ENCODE assay signal across 10 cellular contexts in genomic region chr12:32305163-32305562, GRCh38.
DNase-seq lines count a peak whose midpoint lies in the region; ATAC-seq and TF ChIP-seq lines count a peak whose summit lies in the region.
"Had no signal": no experiment of that assay in that cellular context is flagged by ENCODE, and none has a peak within 500 bp of the region (broad histone marks: within the 10 kb centered on the region; RNA-seq: fewer than 3 reads in every experiment).

No MANE protein-coding gene starts in this region.

- ATAC-seq in SK-N-SH treated with all-trans-retinoic acid at 6 μM for 48 hours (peak; percentile 41; the same call in 2 of the 3 replicates), GM19328 (IDR thresholded peaks at IDR 0.05; ENCODE audit: unreplicated experiment) (no peak), GM21526 (IDR thresholded peaks at IDR 0.05; ENCODE audit: low FRiP score, unreplicated experiment) (no peak), HG03520 (IDR thresholded peaks at IDR 0.05; ENCODE audit: unreplicated experiment) (no peak)
- ATAC-seq: left ventricle myocardium superior had no signal

- in situ Hi-C loops in GM13976 (cut with MboI; ENCODE audit: low sequenced_read_pairs, unreplicated experiment): loop anchor here (10.0 kb wide), 3 partner anchors 240 to 650 kb away; partner anchors contain the start of gene ETFBKMT

- peak; percentile 14 for TF ChIP-seq CTCF in GM13976 (IDR thresholded peaks at IDR 0.05; ENCODE audit: borderline replicate concordance, control extremely low read depth, extremely low read depth, insufficient read depth, missing control alignments)

- DNase-seq in AML-193 (lab: John Stamatoyannopoulos, UW) (peak; percentile 35 to 46), GM13976 (ENCODE audit: low spot score) (no peak), hepatic stellate cell (ENCODE audit: low spot score) (peak; percentile 20)
- DNase-seq in effector CD4-positive, alpha-beta T cell: no peak
- DNase-seq: activated naive CD8-positive, alpha-beta T cell treated with anti-CD3 and anti-CD28 coated beads for 36 hours; left ventricle myocardium superior had no signal

TF ChIP-seq in SK-N-SH treated with all-trans-retinoic acid at 6 μM for 48 hours, 23 proteins besides CTCF, POLR2A, EP300 and RAD21:
- no peak for TF ChIP-seq SNAI2 (CRISPR knock-in tag; IDR thresholded peaks at IDR 0.05)
- no peak for TF ChIP-seq CSDC2 (CRISPR knock-in tag; IDR thresholded peaks at IDR 0.05)
- no peak for TF ChIP-seq GLIS3 (CRISPR knock-in tag; IDR thresholded peaks at IDR 0.05)
- TF ChIP-seq CSRNP3 (CRISPR knock-in tag; IDR thresholded peaks at IDR 0.05): no peak
- no peak for TF ChIP-seq ISL1 (CRISPR knock-in tag; IDR thresholded peaks at IDR 0.05)
- no peak for TF ChIP-seq ZFP3 (CRISPR knock-in tag; IDR thresholded peaks at IDR 0.05)
- TF ChIP-seq ZNF565 (CRISPR knock-in tag; conservative IDR thresholded peaks at IDR 0.05; ENCODE audit: low read depth): no peak
- no peak for TF ChIP-seq ZNF8 (CRISPR knock-in tag; IDR thresholded peaks at IDR 0.05)
- TF ChIP-seq ZC3H10 (CRISPR knock-in tag; IDR thresholded peaks at IDR 0.05): no peak
- TF ChIP-seq, protein P1, sequence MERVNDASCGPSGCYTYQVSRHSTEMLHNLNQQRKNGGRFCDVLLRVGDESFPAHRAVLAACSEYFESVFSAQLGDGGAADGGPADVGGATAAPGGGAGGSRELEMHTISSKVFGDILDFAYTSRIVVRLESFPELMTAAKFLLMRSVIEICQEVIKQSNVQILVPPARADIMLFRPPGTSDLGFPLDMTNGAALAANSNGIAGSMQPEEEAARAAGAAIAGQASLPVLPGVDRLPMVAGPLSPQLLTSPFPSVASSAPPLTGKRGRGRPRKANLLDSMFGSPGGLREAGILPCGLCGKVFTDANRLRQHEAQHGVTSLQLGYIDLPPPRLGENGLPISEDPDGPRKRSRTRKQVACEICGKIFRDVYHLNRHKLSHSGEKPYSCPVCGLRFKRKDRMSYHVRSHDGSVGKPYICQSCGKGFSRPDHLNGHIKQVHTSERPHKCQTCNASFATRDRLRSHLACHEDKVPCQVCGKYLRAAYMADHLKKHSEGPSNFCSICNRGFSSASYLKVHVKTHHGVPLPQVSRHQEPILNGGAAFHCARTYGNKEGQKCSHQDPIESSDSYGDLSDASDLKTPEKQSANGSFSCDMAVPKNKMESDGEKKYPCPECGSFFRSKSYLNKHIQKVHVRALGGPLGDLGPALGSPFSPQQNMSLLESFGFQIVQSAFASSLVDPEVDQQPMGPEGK (CRISPR knock-in tag; IDR thresholded peaks at IDR 0.05; ENCODE audit: borderline replicate concordance): no peak
- TF ChIP-seq POU6F1 (CRISPR knock-in tag; IDR thresholded peaks at IDR 0.05; ENCODE audit: borderline replicate concordance, low read depth): no peak
- no peak for TF ChIP-seq RARB (CRISPR knock-in tag; IDR thresholded peaks at IDR 0.05)
- TF ChIP-seq TCF4 (CRISPR knock-in tag; IDR thresholded peaks at IDR 0.05; ENCODE audit: borderline replicate concordance): no peak
- TF ChIP-seq ESRRG (CRISPR knock-in tag; IDR thresholded peaks at IDR 0.05): no peak
- TF ChIP-seq TSHZ2 (CRISPR knock-in tag; IDR thresholded peaks at IDR 0.05): no peak

Comparison
In these comparisons a context has a peak if more than half of its experiments do, and no peak if none do; other contexts are left out.
1. DNase-seq: peak in AML-193 (2 of 2) and hepatic stellate cell (single experiment); none in GM13976 (single experiment) and effector CD4-positive, alpha-beta T cell (single experiment).